8 cellular contexts compared by ENCODE assay signal in the genomic region with DNA sequence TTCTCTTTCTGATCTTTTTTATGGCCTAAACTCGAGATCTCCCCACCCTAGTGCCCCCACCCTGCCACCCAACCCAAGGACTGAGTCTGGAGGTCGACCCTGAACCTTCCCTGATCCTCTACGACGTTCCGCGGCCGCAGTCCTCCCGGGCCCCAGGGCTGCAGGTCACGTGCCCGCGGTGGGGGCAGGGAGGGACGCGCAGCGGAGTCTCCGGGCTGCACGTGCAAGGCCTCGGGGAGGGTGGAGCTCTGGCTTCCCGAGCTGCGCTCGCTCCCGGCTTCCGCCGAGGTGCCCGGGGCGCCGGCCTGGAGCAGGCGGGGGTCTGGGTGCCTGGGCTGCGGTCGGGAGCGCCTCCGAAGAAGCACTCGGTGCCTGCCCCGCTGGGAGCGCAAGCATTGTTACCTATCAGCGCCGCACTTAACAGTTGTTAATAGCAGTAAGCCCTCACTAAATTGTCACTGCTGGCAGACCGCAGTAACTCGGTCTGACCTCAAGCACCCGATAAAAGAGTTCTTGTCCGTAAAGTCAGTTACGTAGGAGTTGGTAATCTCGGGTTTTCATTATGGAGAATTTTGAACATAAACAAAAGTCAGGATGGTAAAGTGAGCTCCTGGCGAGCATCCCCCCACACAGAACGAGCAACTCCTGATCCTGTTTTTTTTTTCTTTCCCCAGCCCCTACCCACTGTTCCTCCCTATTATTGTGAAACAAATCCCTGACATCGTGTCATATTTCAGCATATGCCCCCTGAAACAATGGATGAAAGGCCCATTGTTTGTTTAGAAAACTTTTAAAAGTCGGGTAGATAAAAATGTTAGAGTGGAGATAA.
DNase-seq lines count a peak whose midpoint lies in the region; ATAC-seq and TF ChIP-seq lines count a peak whose summit lies in the region.

No MANE protein-coding gene starts in this region.

- peaks cover 13% of the 10 kb centered on the region for H3K4me1 Mint-ChIP-seq in activated CD8-positive, alpha-beta memory T cell treated with anti-CD3 and anti-CD28 coated beads, Interleukin-2, amount 10 ng/mL, durations not matched to agents 7 days and 5 days
- H3K4me1 Mint-ChIP-seq in effector memory CD8-positive, alpha-beta T cell (ENCODE audit: low read depth in 2 of 2), result peaks cover 9 to 16% of the 10 kb centered on the region in 2 donors

- H3K4me3 Mint-ChIP-seq in activated CD8-positive, alpha-beta memory T cell treated with anti-CD3 and anti-CD28 coated beads, Interleukin-2, amount 10 ng/mL, durations not matched to agents 7 days and 5 days, result peak overlapping the region; percentile 73
- H3K4me3 Mint-ChIP-seq in effector memory CD8-positive, alpha-beta T cell, result peak overlapping the region; percentile 87 to 89

- peak; percentile 89 to 92 for DNase-seq in NOMO-1 (lab: John Stamatoyannopoulos, UW; ENCODE audit: unreplicated experiment in 2 of 2)
- DNase-seq in activated CD8-positive, alpha-beta memory T cell treated with anti-CD3 and anti-CD28 coated beads, Interleukin-2, amount 10 ng/mL, durations not matched to agents 7 days and 5 days, result peak; percentile 85
- peak; percentile 63 to 73 (median 69) for DNase-seq in effector memory CD8-positive, alpha-beta T cell
- peak; percentile 71 for DNase-seq in medulla oblongata (ENCODE audit: extremely low spot score)
- DNase-seq in stimulated activated CD4-positive, alpha-beta T cell treated with anti-CD3 and anti-CD28 coated beads, TNF-alpha, amount 100 ng/mL, for 1 hour (ENCODE audit: low read depth in 3 of 3, low spot score in 1 of 3), result peak; percentile 52 to 78 (median 63)

- peak overlapping the region; percentile 80 for H3K27ac Mint-ChIP-seq in activated CD8-positive, alpha-beta memory T cell treated with anti-CD3 and anti-CD28 coated beads, Interleukin-2, amount 10 ng/mL, durations not matched to agents 7 days and 5 days
- peak overlapping the region; percentile 80 to 90 for H3K27ac Mint-ChIP-seq in effector memory CD8-positive, alpha-beta T cell

- H3K27ac ChIP-seq in 22Rv1, result peak overlapping the region; percentile 97

- peak; percentile 49 for ATAC-seq in GM18519 (IDR thresholded peaks at IDR 0.05; ENCODE audit: low FRiP score, unreplicated experiment)
- peak; percentile 48 for ATAC-seq in HG03521 (IDR thresholded peaks at IDR 0.05; ENCODE audit: unreplicated experiment)
- peak; percentile 78 for ATAC-seq in activated CD8-positive, alpha-beta memory T cell treated with anti-CD3 and anti-CD28 coated beads, Interleukin-2, amount 10 ng/mL, durations not matched to agents 7 days and 5 days
- ATAC-seq in effector memory CD8-positive, alpha-beta T cell (replicated peaks), result peak; percentile 83

- H3K27me3 Mint-ChIP-seq in activated CD8-positive, alpha-beta memory T cell treated with anti-CD3 and anti-CD28 coated beads, Interleukin-2, amount 10 ng/mL, durations not matched to agents 7 days and 5 days, result peaks cover 16% of the 10 kb centered on the region
- H3K27me3 Mint-ChIP-seq in effector memory CD8-positive, alpha-beta T cell, result no peaks in the 10 kb centered on the region

- H3K9me3 Mint-ChIP-seq in activated CD8-positive, alpha-beta memory T cell treated with anti-CD3 and anti-CD28 coated beads, Interleukin-2, amount 10 ng/mL, durations not matched to agents 7 days and 5 days (ENCODE audit: low read depth), result no peaks in the 10 kb centered on the region
- no peaks in the 10 kb centered on the region for H3K9me3 Mint-ChIP-seq in effector memory CD8-positive, alpha-beta T cell

- CTCF ChIA-PET in activated CD8-positive, alpha-beta memory T cell treated with anti-CD3 and anti-CD28 coated beads, Interleukin-2, amount 10 ng/mL, durations not matched to agents 7 days and 5 days (lab: Charles Lee), result interaction anchor here (0.7 to 2.4 kb wide), 7 partner anchors 46 to 215 kb away, joined by 3 to 16 read pairs (median 5); a partner anchor contains a TSS

- H3K36me3 Mint-ChIP-seq in activated CD8-positive, alpha-beta memory T cell treated with anti-CD3 and anti-CD28 coated beads, Interleukin-2, amount 10 ng/mL, durations not matched to agents 7 days and 5 days, result peaks cover 1% of the 10 kb centered on the region
- peaks cover 3% of the 10 kb centered on the region for H3K36me3 Mint-ChIP-seq in effector memory CD8-positive, alpha-beta T cell (ENCODE audit: insufficient read depth)

- 0 out of 2 replicates have a peak, but pooled peaks have one; percentile 12 for TF ChIP-seq CTCF in 22Rv1 (IDR thresholded peaks at IDR 0.05)

Comparison
In these comparisons a context has a peak if more than half of its experiments do, and no peak if none do; other contexts are left out.
1. Peak in every context shown above with its lines: DNase-seq, ATAC-seq and H3K27ac ChIP-seq.